ENCODE assay signal across 24 cellular contexts in the genomic region with DNA sequence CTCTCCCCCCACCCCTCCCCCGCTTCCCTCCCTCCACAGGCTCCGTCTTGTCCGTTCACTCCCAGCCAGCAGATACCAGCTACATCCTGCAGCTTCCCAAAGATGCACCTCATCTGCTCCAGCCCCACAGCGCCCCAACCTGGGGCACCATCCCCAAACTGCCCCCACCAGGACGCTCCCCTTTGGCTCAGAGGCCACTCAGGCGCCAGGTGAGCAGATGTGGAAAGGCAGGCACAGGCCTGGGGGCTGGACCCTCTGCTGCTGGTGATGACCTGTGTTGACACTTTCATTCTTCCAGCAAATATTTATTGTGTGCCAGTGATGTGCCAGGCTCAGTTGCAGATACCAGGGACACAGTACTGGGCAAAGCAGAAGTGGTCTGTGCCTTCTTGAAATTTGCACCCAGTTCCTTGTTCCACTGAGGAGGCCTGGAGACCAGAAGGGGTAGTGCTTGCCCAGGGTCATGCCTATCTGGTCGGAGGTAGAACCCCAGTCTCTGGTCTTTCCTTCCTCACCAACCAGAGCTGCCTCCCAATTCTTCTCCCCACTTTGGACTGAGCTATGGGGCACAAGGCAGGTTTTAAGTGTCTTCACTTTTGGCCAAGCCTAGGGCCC. TPM values are rescaled to one million over a fixed set of nuclear protein-coding genes. Genes with fewer than 3 reads are reported as not detected.
"Had no signal": no experiment of that assay in that cellular context is flagged by ENCODE, and none has a peak within 500 bp of the region (broad histone marks: within the 10 kb centered on the region; RNA-seq: fewer than 3 reads in every experiment).

No MANE protein-coding gene starts in this region.

- H3K4me1 ChIP-seq: adrenal gland had no signal

- H3K36me3 ChIP-seq: adrenal gland, esophagus muscularis mucosa, left ventricle myocardium inferior, neutrophil, pancreas, upper lobe of left lung had no signal

- ATAC-seq: activated naive CD4-positive, alpha-beta T cell treated with anti-CD3 and anti-CD28 coated beads, Interleukin-2, amount 50 U/mL, for 72 hours; activated T-helper 17 cell treated with anti-CD3 and anti-CD28 coated beads, Interleukin-2, amount 50 U/mL, for 72 hours; natural killer cell treated with Interleukin-12 subunit alpha and Interleukin-12 subunit beta and Interleukin-15 and Interleukin-18, amount 100 ng/mL, for 72 hours; right cardiac atrium; stimulated activated naive CD8-positive, alpha-beta T cell treated with anti-CD3 and anti-CD28 coated beads, Interleukin-15, Interleukin-2, amounts not matched to agents 100 U/mL and 50 U/mL, for 24 hours had no signal

- H3K27me3 ChIP-seq: adrenal gland, hepatocyte, pancreas had no signal

- H3K27ac ChIP-seq: adrenal gland, esophagus muscularis mucosa, hepatocyte, left ventricle myocardium inferior, neutrophil, pancreas, upper lobe of left lung had no signal

- H3K4me3 Mint-ChIP-seq: activated T-cell treated with anti-CD3 and anti-CD28 coated beads, Interleukin-2, amount 50 U/mL, for 24 hours; activated T-helper 17 cell treated with anti-CD3 and anti-CD28 coated beads, Interleukin-2, amount 50 U/mL, for 72 hours; central memory CD8-positive, alpha-beta T cell; natural killer cell treated with Interleukin-12 subunit alpha and Interleukin-12 subunit beta and Interleukin-15 and Interleukin-18, amount 100 ng/mL, for 72 hours; T-helper 1 cell treated with Interleukin-12 subunit alpha and Interleukin-12 subunit beta and Interleukin-4 antibody, amounts not matched to agents 30 μg/mL and 1 μg/mL, for 36 hours had no signal

- H3K4me3 ChIP-seq: adrenal gland, esophagus muscularis mucosa, hepatocyte, left ventricle myocardium inferior, pancreas, upper lobe of left lung had no signal

- H3K4me1 Mint-ChIP-seq: activated T-helper 17 cell treated with anti-CD3 and anti-CD28 coated beads, Interleukin-2, amount 50 U/mL, for 72 hours had no signal

- H3K9me3 ChIP-seq: adrenal gland, esophagus muscularis mucosa, left ventricle myocardium inferior, neutrophil, pancreas, upper lobe of left lung had no signal

- H3K9me3 Mint-ChIP-seq: activated naive CD4-positive, alpha-beta T cell treated with anti-CD3 and anti-CD28 coated beads, Interleukin-2, amount 50 U/mL, for 72 hours; activated T-cell treated with anti-CD3 and anti-CD28 coated beads, Interleukin-2, amount 50 U/mL, for 24 hours; activated T-helper 17 cell treated with anti-CD3 and anti-CD28 coated beads, Interleukin-2, amount 50 U/mL, for 72 hours; central memory CD8-positive, alpha-beta T cell; natural killer cell treated with Interleukin-12 subunit alpha and Interleukin-12 subunit beta and Interleukin-15 and Interleukin-18, amount 100 ng/mL, for 72 hours; T-helper 1 cell treated with Interleukin-12 subunit alpha and Interleukin-12 subunit beta and Interleukin-4 antibody, amounts not matched to agents 30 μg/mL and 1 μg/mL, for 36 hours had no signal

- H3K27ac Mint-ChIP-seq: activated naive CD4-positive, alpha-beta T cell treated with anti-CD3 and anti-CD28 coated beads, Interleukin-2, amount 50 U/mL, for 72 hours; activated T-cell treated with anti-CD3 and anti-CD28 coated beads, Interleukin-2, amount 50 U/mL, for 24 hours; activated T-helper 17 cell treated with anti-CD3 and anti-CD28 coated beads, Interleukin-2, amount 50 U/mL, for 72 hours; natural killer cell treated with Interleukin-12 subunit alpha and Interleukin-12 subunit beta and Interleukin-15 and Interleukin-18, amount 100 ng/mL, for 72 hours; T-helper 1 cell treated with Interleukin-12 subunit alpha and Interleukin-12 subunit beta and Interleukin-4 antibody, amounts not matched to agents 30 μg/mL and 1 μg/mL, for 36 hours had no signal

- H3K36me3 Mint-ChIP-seq: activated naive CD4-positive, alpha-beta T cell treated with anti-CD3 and anti-CD28 coated beads, Interleukin-2, amount 50 U/mL, for 72 hours; natural killer cell treated with Interleukin-12 subunit alpha and Interleukin-12 subunit beta and Interleukin-15 and Interleukin-18, amount 100 ng/mL, for 72 hours had no signal

- DNase-seq: activated CD4-positive, alpha-beta T cell treated with anti-CD3 and anti-CD28 coated beads for 1 hour; activated CD4-positive, alpha-beta T cell treated with anti-CD3 and anti-CD28 coated beads, Interleukin-2, amount 50 U/mL, for 4 hours; activated CD8-positive, alpha-beta memory T cell treated with anti-CD3 and anti-CD28 coated beads for 24 hours; activated CD8-positive, alpha-beta memory T cell treated with anti-CD3 and anti-CD28 coated beads, Interleukin-2, amount 50 U/mL, for 4 hours; activated T-cell treated with anti-CD3 and anti-CD28 coated beads, Interleukin-2, amount 50 U/mL, for 24 hours; kidney glomerular epithelial cell; left ventricle myocardium inferior; mammary epithelial cell; midbrain; stimulated activated CD4-positive, alpha-beta T cell treated with anti-CD3 and anti-CD28 coated beads, Interleukin-4, amount 100 ng/mL, for 4 hours; stimulated activated naive CD8-positive, alpha-beta T cell treated with anti-CD3 and anti-CD28 coated beads, Interleukin-15, Interleukin-2, amounts not matched to agents 100 U/mL and 50 U/mL, for 24 hours had no signal

RNA-seq across cellular contexts. Expression of a gene that starts 10.3 kb away (rescaled TPM):
- total RNA-seq: activated naive CD4-positive, alpha-beta T cell treated with anti-CD3 and anti-CD28 coated beads, Interleukin-2, amount 50 U/mL, for 72 hours; frontal cortex; natural killer cell treated with Interleukin-12 subunit alpha and Interleukin-12 subunit beta and Interleukin-15 and Interleukin-18, amount 100 ng/mL, for 72 hours had no signal
